ENCODE assay signal across 14 cellular contexts in the genomic region with DNA sequence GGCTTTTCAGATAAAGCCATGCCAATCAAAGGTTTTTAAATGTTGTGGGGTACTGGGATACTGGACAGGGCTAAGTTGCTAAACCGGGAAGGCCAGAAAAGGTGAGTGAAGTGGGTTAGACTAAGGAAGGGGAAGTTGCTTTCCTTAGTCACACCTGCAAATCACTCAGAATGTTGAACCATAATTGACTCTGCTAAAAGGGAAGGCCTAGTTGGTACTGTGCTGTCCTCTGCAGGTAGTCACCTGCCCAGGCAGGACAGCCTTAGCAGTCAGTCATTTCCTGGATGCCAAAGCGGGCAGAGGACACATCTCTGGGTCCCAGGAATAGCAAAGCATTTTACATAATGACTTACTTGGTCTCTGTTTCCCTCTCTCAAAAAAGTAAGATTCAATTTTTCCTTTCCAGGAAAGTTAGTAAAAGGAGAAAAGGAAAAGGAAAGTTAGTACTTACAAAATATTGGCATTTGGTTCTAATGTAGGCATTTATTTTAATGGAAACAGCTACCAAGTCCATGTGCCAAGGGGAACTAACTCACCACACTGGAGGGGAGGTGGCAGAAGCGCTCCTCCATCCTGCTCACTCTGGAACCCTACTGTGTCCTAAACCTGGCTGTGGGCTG.
DNase-seq lines count a peak whose midpoint lies in the region; ATAC-seq, FAIRE-seq and TF ChIP-seq lines count a peak whose summit lies in the region.
"Had no signal": no experiment of that assay in that cellular context is flagged by ENCODE, and none has a peak within 500 bp of the region (broad histone marks: within the 10 kb centered on the region; RNA-seq: fewer than 3 reads in every experiment).

No MANE protein-coding gene starts in this region.

- H3K4me1 ChIP-seq in mucosa of rectum (ENCODE audit: control insufficient read depth in 2 of 2, insufficient read depth in 2 of 2, low read length in 2 of 2), result peaks cover 0 to 12% of the 10 kb centered on the region in 2 donors
- H3K4me1 ChIP-seq: esophagus muscularis mucosa, right atrium auricular region had no signal

- DNase-seq in WERI-Rb-1 (no peak), H54 (ENCODE audit: insufficient read length, low spot score) (no peak)
- no peak for DNase-seq in activated T-cell treated with anti-CD3 and anti-CD28 coated beads, Interleukin-2, amount 50 U/mL, for 48 hours
- DNase-seq: activated B cell treated with CpG ODN at 0.5 μM for 24 hours, DMS79 treated with DMSO at 0.1 percent for 48 hours, left ventricle myocardium superior, NCI-H226 had no signal

- H3K9me3 ChIP-seq in WERI-Rb-1 (ENCODE audit: severe bottlenecking) (no peaks in the 10 kb centered on the region), mucosa of rectum (ENCODE audit: control insufficient read depth in 2 of 2, low read length in 2 of 2) (no peaks in the 10 kb centered on the region)
- H3K9me3 ChIP-seq: esophagus muscularis mucosa, right atrium auricular region had no signal

- H3K36me3 ChIP-seq in WERI-Rb-1 (no peaks in the 10 kb centered on the region), mucosa of rectum (ENCODE audit: control insufficient read depth in 2 of 2, insufficient read depth in 2 of 2, low read length in 2 of 2) (no peaks in the 10 kb centered on the region)
- H3K36me3 ChIP-seq: right atrium auricular region had no signal

- no peak overlapping the region for H3K9ac ChIP-seq in mucosa of rectum (ENCODE audit: low read depth in 1 of 2, low read length in 2 of 2)

- ATAC-seq in HG03196 (IDR thresholded peaks at IDR 0.05; ENCODE audit: unreplicated experiment) (peak; percentile 79), HG02763 (IDR thresholded peaks at IDR 0.05; ENCODE audit: unreplicated experiment) (no peak), HG03097 (IDR thresholded peaks at IDR 0.05; ENCODE audit: low FRiP score, unreplicated experiment) (no peak)
- ATAC-seq: left ventricle myocardium superior had no signal

- H3K4me3 ChIP-seq in WERI-Rb-1 (ENCODE audit: low read depth, low read length) (no peak overlapping the region), mucosa of rectum (ENCODE audit: low read length in 2 of 2) (no peak overlapping the region)
- H3K4me3 ChIP-seq: esophagus muscularis mucosa, right atrium auricular region had no signal

- no peak for FAIRE-seq in H54 (lab: Jason Lieb, UNC)

- H3K27me3 ChIP-seq in WERI-Rb-1 (ENCODE audit: insufficient read depth, low read depth, severe bottlenecking), result no peaks in the 10 kb centered on the region
- no peaks in the 10 kb centered on the region for H3K27me3 ChIP-seq in mucosa of rectum (ENCODE audit: control insufficient read depth in 2 of 2, insufficient read depth in 2 of 2, low read length in 2 of 2)
- H3K27me3 ChIP-seq: esophagus muscularis mucosa, right atrium auricular region had no signal

- peak; percentile 67 for TF ChIP-seq CTCF in GM12872 (IDR thresholded peaks at IDR 0.05; ENCODE audit: insufficient read depth, low read depth, low read length)
- TF ChIP-seq CTCF in WERI-Rb-1 (IDR thresholded peaks at IDR 0.05; ENCODE audit: low read depth, low read length), result peak; percentile 50

- no peak for TF ChIP-seq POLR2A in H54 (IDR thresholded peaks at IDR 0.05; ENCODE audit: low read depth, low read length)

- H3K27ac ChIP-seq in WERI-Rb-1, result no peak overlapping the region
- peak overlapping the region; percentile 44 to 51 for H3K27ac ChIP-seq in mucosa of rectum (ENCODE audit: low read depth in 2 of 2, low read length in 2 of 2)
- H3K27ac ChIP-seq: esophagus muscularis mucosa, right atrium auricular region had no signal
